Comparison of ENCODE assay signal across 8 cellular contexts in the genomic region with DNA sequence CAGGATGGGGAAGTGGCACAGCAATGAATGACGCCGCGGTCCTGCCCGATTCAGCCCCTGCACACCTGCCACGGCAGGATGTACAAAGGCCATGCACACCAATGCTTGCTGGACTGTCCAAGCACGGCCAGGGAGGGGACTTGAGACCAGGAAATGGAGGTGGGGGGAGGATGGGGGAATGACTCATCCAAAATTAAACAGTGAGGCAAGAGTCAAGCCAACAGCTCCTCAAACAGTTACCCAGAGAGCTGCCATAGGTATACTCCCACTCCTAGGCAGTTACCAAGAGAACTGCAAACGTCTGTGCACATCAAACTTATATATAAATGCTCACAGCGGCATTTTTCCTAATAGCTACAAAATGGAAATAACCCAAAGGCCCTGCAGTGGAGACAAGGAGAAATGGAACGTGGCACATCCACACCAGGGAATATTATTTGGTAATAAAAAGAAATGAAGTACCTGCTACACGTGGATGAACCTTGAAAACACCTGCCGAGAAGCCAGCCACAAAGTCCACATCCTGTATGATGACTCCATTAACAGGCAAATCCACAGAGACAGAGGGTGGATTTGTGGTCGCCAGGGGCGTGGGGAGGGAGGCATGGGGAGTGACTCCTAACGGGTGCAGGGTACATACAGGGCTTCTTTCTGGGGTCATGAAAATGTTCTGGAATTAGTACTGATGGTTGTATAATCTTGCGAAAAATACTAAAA. TPM values are rescaled to one million over a fixed set of nuclear protein-coding genes. Genes with fewer than 3 reads are reported as not detected.
A peak's percentile ranks its signal among the peaks of the same experiment; 100 is the strongest.
DNase-seq lines count a peak whose midpoint lies in the region; ATAC-seq and TF ChIP-seq lines count a peak whose summit lies in the region.

No MANE protein-coding gene starts in this region.

- no peak for ATAC-seq in activated CD4-positive, CD25-positive, alpha-beta regulatory T cell treated with anti-CD3 and anti-CD28 coated beads, Interleukin-2, amount 50 U/mL, for 24 hours

- H3K36me3 ChIP-seq in SK-N-SH (replicated peaks in 1 of 2; ENCODE audit: control insufficient read depth in 1 of 2, insufficient read depth in 2 of 2, low read length in 1 of 2) (peaks cover 8% of the 10 kb centered on the region in 2 experiments), neuronal stem cell (replicated peaks in 1 of 2; ENCODE audit: control insufficient read depth in 2 of 2, insufficient read depth in 2 of 2, low read length in 2 of 2) (peaks cover 9 to 35% of the 10 kb centered on the region in 2 donors)

- POLR2A ChIA-PET in SK-N-SH (lab: Yijun Ruan, JAX), result no interaction called here

- H3K4me2 ChIP-seq in SK-N-SH (peak overlapping the region; percentile 68), neuronal stem cell (ENCODE audit: insufficient read depth, low read length, poor library complexity, severe bottlenecking) (no peak overlapping the region)

- H2BK15ac ChIP-seq in neuronal stem cell (ENCODE audit: low read length), result no peak overlapping the region

- no peak overlapping the region for H4K91ac ChIP-seq in neuronal stem cell (ENCODE audit: low read depth, low read length, poor library complexity)

- H2BK12ac ChIP-seq in neuronal stem cell (ENCODE audit: low read length), result no peak overlapping the region

- H3K79me2 ChIP-seq in SK-N-SH (ENCODE audit: insufficient read depth), result no peaks in the 10 kb centered on the region

- H3K9me3 ChIP-seq in SK-N-SH (no peaks in the 10 kb centered on the region), neuronal stem cell (replicated peaks in 1 of 2; ENCODE audit: control insufficient read depth in 2 of 2, insufficient read depth in 1 of 2, low read depth in 1 of 2, low read length in 2 of 2) (peaks cover 3 to 4% of the 10 kb centered on the region in 2 donors)

- CTCF ChIA-PET in SK-N-SH (lab: Yijun Ruan, JAX), result no interaction called here

- no peaks in the 10 kb centered on the region for H4K20me1 ChIP-seq in SK-N-SH (ENCODE audit: insufficient read depth)

- no peak overlapping the region for H4K8ac ChIP-seq in neuronal stem cell (ENCODE audit: low read depth, low read length)

- TF ChIP-seq RAD21 in SK-N-SH (IDR thresholded peaks at IDR 0.05; ENCODE audit: low read length), result no peak

- peaks cover 16% of the 10 kb centered on the region for H3F3A ChIP-seq in SK-N-SH (replicated peaks; ENCODE audit: insufficient read depth)

- H2BK5ac ChIP-seq in neuronal stem cell (ENCODE audit: low read length), result no peak overlapping the region

- H2BK120ac ChIP-seq in neuronal stem cell (ENCODE audit: low read depth, low read length), result no peak overlapping the region

- H3K18ac ChIP-seq in neuronal stem cell (ENCODE audit: low read length), result peak overlapping the region; percentile 28

- H2AFZ ChIP-seq in SK-N-SH (ENCODE audit: low read depth) (no peak overlapping the region), neuronal stem cell (ENCODE audit: low read length) (no peak overlapping the region)

- WGBS in SK-N-SH (ENCODE audit: low lambda C conversion rate), result 53% methylated on average over 15 of the region's 15 CpGs
- WGBS in neuronal stem cell (ENCODE audit: extremely low coverage in 2 of 2, insufficient read length in 2 of 2, insufficient replicate concordance in 1 of 2), 2 donors, result no CpG with 5 or more reads among the region's 15 CpGs

- no peak overlapping the region for H3K4me3 ChIP-seq in SK-N-SH (ENCODE audit: low read depth in 2 of 2, low read length in 1 of 2)
- no peak overlapping the region for H3K4me3 ChIP-seq in neuronal stem cell (ENCODE audit: low read length in 2 of 2)

- H2AK5ac ChIP-seq in neuronal stem cell (ENCODE audit: low read depth, low read length), result no peak overlapping the region

- no peak for TF ChIP-seq CTCF in SK-N-SH (IDR thresholded peaks at IDR 0.05)

- peaks cover 39 to 41% of the 10 kb centered on the region in 2 experiments; a peak in 3 of 4 replicates for H3K4me1 ChIP-seq in SK-N-SH (ENCODE audit: control insufficient read depth in 1 of 2, insufficient read depth in 2 of 2, low read depth in 1 of 2, low read length in 1 of 2)
- H3K4me1 ChIP-seq in neuronal stem cell (ENCODE audit: control insufficient read depth in 2 of 2, insufficient read depth in 1 of 2, low read depth in 1 of 2, low read length in 2 of 2), result peaks cover 12 to 39% of the 10 kb centered on the region in 2 donors

- H3K27ac ChIP-seq in SK-N-SH (ENCODE audit: low read depth in 2 of 2, low read length in 1 of 2) (peak overlapping the region; percentile 48 to 92), epithelial cell of prostate (peak overlapping the region; percentile 72), neuronal stem cell (replicated peaks; ENCODE audit: low read length) (no peak overlapping the region)

- no peak overlapping the region for H3K14ac ChIP-seq in neuronal stem cell (ENCODE audit: low read length)

- peak; percentile 97 for DNase-seq in ACHN
- DNase-seq in HCEC 1CT, result peak; percentile 88
- DNase-seq in SK-N-SH, result no peak
- peak; percentile 59 for DNase-seq in epithelial cell of prostate (ENCODE audit: low read depth, low spot score)
- DNase-seq in neuronal stem cell (ENCODE audit: low spot score), result no peak
- no peak for DNase-seq in NCI-H187 treated with DMSO at 0.1 percent for 48 hours (lab: John Stamatoyannopoulos, UW)
- DNase-seq in activated gamma-delta T cell (lab: John Stamatoyannopoulos, UW), result no peak

- in situ Hi-C loops in ACHN (cut with HindIII; ENCODE audit: low pct_ligation_motif_present, low pct_unique_long_range_greater_than_20kb, low sequenced_read_pairs), result no loop called here

- no peak overlapping the region for H3K23ac ChIP-seq in neuronal stem cell (ENCODE audit: low read depth, low read length, poor library complexity)

- no peaks in the 10 kb centered on the region for H3K79me1 ChIP-seq in neuronal stem cell (ENCODE audit: low read depth, low read length)

- H3K9ac ChIP-seq in SK-N-SH, result peak overlapping the region; percentile 60
- peak overlapping the region; percentile 24 for H3K9ac ChIP-seq in neuronal stem cell (ENCODE audit: low read depth, low read length, poor library complexity)

- 0 out of 4 replicates have a peak, but pooled peaks of 1 of the 2 experiments have one; percentile 17 for TF ChIP-seq EP300 in SK-N-SH (IDR thresholded peaks at IDR 0.05; ENCODE audit: borderline replicate concordance in 1 of 2, low read depth in 1 of 2, low read length in 1 of 2)

- H3K27me3 ChIP-seq in SK-N-SH (ENCODE audit: insufficient read depth) (no peaks in the 10 kb centered on the region), neuronal stem cell (ENCODE audit: control insufficient read depth in 3 of 3, insufficient read depth in 3 of 3, low read depth in 1 of 3, low read length in 3 of 3) (no peaks in the 10 kb centered on the region)

- H3K9me2 ChIP-seq in SK-N-SH, result no peaks in the 10 kb centered on the region

- no peak overlapping the region for H3K4ac ChIP-seq in neuronal stem cell (ENCODE audit: low read length)

TF ChIP-seq in SK-N-SH, 30 proteins besides CTCF, POLR2A, EP300 and RAD21:
- TF ChIP-seq JUND (IDR thresholded peaks at IDR 0.05), result peak; percentile 92
- TF ChIP-seq, protein P1, sequence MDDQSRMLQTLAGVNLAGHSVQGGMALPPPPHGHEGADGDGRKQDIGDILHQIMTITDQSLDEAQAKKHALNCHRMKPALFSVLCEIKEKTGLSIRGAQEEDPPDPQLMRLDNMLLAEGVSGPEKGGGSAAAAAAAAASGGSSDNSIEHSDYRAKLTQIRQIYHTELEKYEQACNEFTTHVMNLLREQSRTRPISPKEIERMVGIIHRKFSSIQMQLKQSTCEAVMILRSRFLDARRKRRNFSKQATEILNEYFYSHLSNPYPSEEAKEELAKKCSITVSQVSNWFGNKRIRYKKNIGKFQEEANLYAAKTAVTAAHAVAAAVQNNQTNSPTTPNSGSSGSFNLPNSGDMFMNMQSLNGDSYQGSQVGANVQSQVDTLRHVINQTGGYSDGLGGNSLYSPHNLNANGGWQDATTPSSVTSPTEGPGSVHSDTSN (IDR thresholded peaks at IDR 0.05), result no peak
- no peak for TF ChIP-seq GABPA (IDR thresholded peaks at IDR 0.05; ENCODE audit: low read depth)
- peak; percentile 72 for TF ChIP-seq ELF1 (IDR thresholded peaks at IDR 0.05)
- no peak for TF ChIP-seq YY1 (IDR thresholded peaks at IDR 0.05; ENCODE audit: low read depth)
- TF ChIP-seq CHD2 (IDR thresholded peaks at IDR 0.05; ENCODE audit: low read length, partially characterized antibody), result no peak
- TF ChIP-seq FOSL2 (IDR thresholded peaks at IDR 0.05; ENCODE audit: borderline replicate concordance, low read depth), result peak; percentile 93
- TF ChIP-seq TCF12 (IDR thresholded peaks at IDR 0.05), result no peak; the same call in 1 of the 2 replicates
- 0 out of 2 replicates have a peak, but pooled peaks have one; percentile 3 for TF ChIP-seq MXI1 (IDR thresholded peaks at IDR 0.05; ENCODE audit: low read depth, low read length)

RNA-seq across cellular contexts. Expression of a gene that starts 54.1 kb away (rescaled TPM):
- polyA plus RNA-seq in SK-N-SH (2012; rRNA removed), result 30.9 and 33.2 TPM in 2 replicates
- polyA plus RNA-seq in SK-N-SH (2012; cell fraction: cytosol; rRNA removed), result 12.9 and 21.9 TPM in 2 replicates
- polyA plus RNA-seq in SK-N-SH (2012; cell fraction: nucleus; rRNA removed), result 48.4 and 53.9 TPM in 2 replicates
- polyA plus RNA-seq in neuronal stem cell (2013, experiment 1 of 2), result 24.7 TPM
- 23.1 TPM for polyA plus RNA-seq in neuronal stem cell (2013, experiment 2 of 2)

Comparison
In these comparisons a context has a peak if more than half of its experiments do, and no peak if none do; other contexts are left out.
1. DNase-seq: peak in ACHN (single experiment), HCEC 1CT (single experiment) and epithelial cell of prostate (single experiment); none in SK-N-SH (single experiment), neuronal stem cell (single experiment), NCI-H187 treated with DMSO at 0.1 percent for 48 hours (single experiment) and activated gamma-delta T cell (single experiment).